In genomic region chr5:151110122-151110681, GRCh38 we compare ENCODE assay signal across 12 cellular contexts. TPM values are rescaled to one million over a fixed set of nuclear protein-coding genes. Genes with fewer than 3 reads are reported as not detected.
A peak's percentile ranks its signal among the peaks of the same experiment; 100 is the strongest.
DNase-seq lines count a peak whose midpoint lies in the region; ATAC-seq and TF ChIP-seq lines count a peak whose summit lies in the region.
"Had no signal": no experiment of that assay in that cellular context is flagged by ENCODE, and none has a peak within 500 bp of the region (broad histone marks: within the 10 kb centered on the region; RNA-seq: fewer than 3 reads in every experiment).

No MANE protein-coding gene starts in this region.

- H3F3A ChIP-seq in OCI-LY1 (ENCODE audit: insufficient read depth, low read length): no peaks in the 10 kb centered on the region

- no peaks in the 10 kb centered on the region for H3K79me2 ChIP-seq in OCI-LY1 (ENCODE audit: insufficient read depth, low read length)

- ATAC-seq in GM19023 (IDR thresholded peaks at IDR 0.05; ENCODE audit: unreplicated experiment) (peak; percentile 35), HG03135 (IDR thresholded peaks at IDR 0.05; ENCODE audit: unreplicated experiment) (no peak)

- H3K4me3 ChIP-seq in GM12865 (ENCODE audit: low read depth, low read length): no peak overlapping the region
- H3K4me3 ChIP-seq in OCI-LY1 (ENCODE audit: low read depth, low read length, poor library complexity, severe bottlenecking): no peak overlapping the region
- H3K4me3 ChIP-seq: Peyer's patch had no signal

- no peaks in the 10 kb centered on the region for H3K27me3 ChIP-seq in OCI-LY1 (ENCODE audit: insufficient read depth, low read length)
- H3K27me3 ChIP-seq: Peyer's patch had no signal

- TF ChIP-seq CTCF in GM12865 (IDR thresholded peaks at IDR 0.05; ENCODE audit: insufficient read depth, low read depth, low read length, missing control alignments): no peak
- TF ChIP-seq CTCF in OCI-LY1 (IDR thresholded peaks at IDR 0.05; ENCODE audit: low read length): peak; percentile 33; the same call in 1 of the 2 replicates
- no peak for TF ChIP-seq CTCF in progenitor cell of endocrine pancreas (IDR thresholded peaks at IDR 0.05; ENCODE audit: unreplicated experiment)

- H3K9me3 ChIP-seq in OCI-LY1 (ENCODE audit: low read length): no peaks in the 10 kb centered on the region
- H3K9me3 ChIP-seq: Peyer's patch had no signal

- DNase-seq in GM12865 (ENCODE audit: low read depth) (peak; percentile 58), progenitor cell of endocrine pancreas (ENCODE audit: low spot score, unreplicated experiment) (no peak), AG20443 (ENCODE audit: low spot score) (no peak)
- DNase-seq in stimulated activated CD4-positive, alpha-beta T cell treated with anti-CD3 and anti-CD28 coated beads, Interleukin-1b, Interleukin-23, amount 100 ng/mL, for 48 hours: no peak
- DNase-seq: amygdala, Calu3, NCI-H226, Peyer's patch had no signal

- H3K36me3 ChIP-seq in OCI-LY1 (ENCODE audit: insufficient read depth, low read length): no peaks in the 10 kb centered on the region

- H3K4me2 ChIP-seq in OCI-LY1 (ENCODE audit: low read length): no peak overlapping the region

- no peaks in the 10 kb centered on the region for H3K9me2 ChIP-seq in OCI-LY1 (ENCODE audit: low read depth, low read length)

- H3K27ac Mint-ChIP-seq in progenitor cell of endocrine pancreas: peak overlapping the region; percentile 54
- H3K27ac Mint-ChIP-seq: T-helper 2 cell treated with Interferon-gamma antibody and Interleukin-4, amounts not matched to agents 5 μg/mL and 100 μg/mL, for 36 hours had no signal

- no peaks in the 10 kb centered on the region for H3K9me3 Mint-ChIP-seq in progenitor cell of endocrine pancreas (ENCODE audit: low read depth)
- H3K9me3 Mint-ChIP-seq: T-helper 2 cell treated with Interferon-gamma antibody and Interleukin-4, amounts not matched to agents 5 μg/mL and 100 μg/mL, for 36 hours had no signal

- no peaks in the 10 kb centered on the region for H4K20me1 ChIP-seq in OCI-LY1 (ENCODE audit: insufficient read depth, low read length)

- no peaks in the 10 kb centered on the region for H3K36me3 Mint-ChIP-seq in progenitor cell of endocrine pancreas (ENCODE audit: insufficient read depth)

- no peak overlapping the region for H3K9ac ChIP-seq in OCI-LY1 (ENCODE audit: low read length)

- no peak overlapping the region for H3K4me3 Mint-ChIP-seq in progenitor cell of endocrine pancreas (ENCODE audit: low read depth)
- H3K4me3 Mint-ChIP-seq: T-helper 2 cell treated with Interferon-gamma antibody and Interleukin-4, amounts not matched to agents 5 μg/mL and 100 μg/mL, for 36 hours had no signal

- H3K27ac ChIP-seq in OCI-LY1 (ENCODE audit: low read depth, low read length, poor library complexity, severe bottlenecking): no peak overlapping the region

- H2AFZ ChIP-seq in OCI-LY1 (ENCODE audit: low read length): no peak overlapping the region

- no peaks in the 10 kb centered on the region for H3K27me3 Mint-ChIP-seq in progenitor cell of endocrine pancreas

- H3K4me1 ChIP-seq in OCI-LY1 (ENCODE audit: insufficient read depth, low read length, severe bottlenecking): peaks cover 20% of the 10 kb centered on the region

- H3K4me1 Mint-ChIP-seq in progenitor cell of endocrine pancreas (ENCODE audit: low read depth): peaks cover 3% of the 10 kb centered on the region

RNA-seq across cellular contexts. Expression of gene TNIP1, which starts 29.4 kb away (rescaled TPM):
- total RNA-seq in progenitor cell of endocrine pancreas: 53.8 and 55.0 TPM in 2 replicates

RNA-seq across cellular contexts. Expression of gene ANXA6, which starts 47.4 kb away (rescaled TPM):
- 27.7 and 28.5 TPM in 2 replicates for total RNA-seq in progenitor cell of endocrine pancreas
